In genomic region chr2:161316686-161317085, GRCh38 we compare ENCODE assay signal across 27 cellular contexts.
"Had no signal": no experiment of that assay in that cellular context is flagged by ENCODE, and none has a peak within 500 bp of the region (broad histone marks: within the 10 kb centered on the region; RNA-seq: fewer than 3 reads in every experiment).

No MANE protein-coding gene starts in this region.

- H3K9me3 ChIP-seq: Peyer's patch had no signal

- ATAC-seq: activated CD8-positive, alpha-beta memory T cell treated with anti-CD3 and anti-CD28 coated beads, Interleukin-2, amount 10 ng/mL, durations not matched to agents 7 days and 5 days; activated naive CD4-positive, alpha-beta T cell treated with anti-CD3 and anti-CD28 coated beads, Interleukin-2, amount 50 U/mL, for 72 hours; activated naive CD8-positive, alpha-beta T cell treated with anti-CD3 and anti-CD28 coated beads, Interleukin-2, amount 50 U/mL, for 24 hours; WTC11 had no signal

- H3K4me3 ChIP-seq: Peyer's patch had no signal

- H3K27me3 Mint-ChIP-seq: activated CD8-positive, alpha-beta memory T cell treated with anti-CD3 and anti-CD28 coated beads, Interleukin-2, amount 10 ng/mL, durations not matched to agents 7 days and 5 days; activated naive CD8-positive, alpha-beta T cell treated with anti-CD3 and anti-CD28 coated beads, Interleukin-2, amount 50 U/mL, for 24 hours; activated T-cell treated with anti-CD3 and anti-CD28 coated beads, Interleukin-2, amount 50 U/mL, for 24 hours; brain; central memory CD8-positive, alpha-beta T cell had no signal

- H3K4me1 ChIP-seq: Peyer's patch had no signal

- DNase-seq: activated CD4-positive, alpha-beta T cell treated with anti-CD3 and anti-CD28 coated beads for 48 hours; activated CD4-positive, alpha-beta T cell treated with anti-CD3 and anti-CD28 coated beads, Interleukin-2, amount 50 U/mL, for 4 hours; activated CD4-positive, CD25-positive, alpha-beta regulatory T cell treated with anti-CD3 and anti-CD28 coated beads, Interleukin-2, amount 50 U/mL, for 72 hours; activated CD8-positive, alpha-beta memory T cell treated with anti-CD3 and anti-CD28 coated beads, Interleukin-2, amount 10 ng/mL, durations not matched to agents 7 days and 5 days; activated effector memory CD4-positive, alpha-beta T cell treated with Interleukin-2 at 50 U/mL for 16 hours; activated naive CD4-positive, alpha-beta T cell treated with Interleukin-2 at 50 U/mL for 16 hours; activated naive CD8-positive, alpha-beta T cell treated with anti-CD3 and anti-CD28 coated beads, Interleukin-2, amount 50 U/mL, for 24 hours; activated T-cell treated with anti-CD3 and anti-CD28 coated beads, Interleukin-2, amount 50 U/mL, for 24 hours; amygdala; MM.1S; NCI-H1105 treated with DMSO at 0.1 percent for 48 hours; NCI-H1436 treated with DMSO at 0.1 percent for 48 hours; NCI-H187; NCI-H2081; NCI-H510A treated with DMSO at 0.1 percent for 48 hours; NCI-H69; NK-92 treated with Interleukin-12 subunit alpha and Interleukin-12 subunit beta, amount 100 ng/mL, for 24 hours; OCI-M1; Peyer's patch; SHP77 treated with DMSO at 0.1 percent for 48 hours; T-helper 9 cell had no signal

- H3K9me3 Mint-ChIP-seq: activated naive CD4-positive, alpha-beta T cell treated with anti-CD3 and anti-CD28 coated beads, Interleukin-2, amount 50 U/mL, for 72 hours; activated naive CD8-positive, alpha-beta T cell treated with anti-CD3 and anti-CD28 coated beads, Interleukin-2, amount 50 U/mL, for 24 hours; activated T-cell treated with anti-CD3 and anti-CD28 coated beads, Interleukin-2, amount 50 U/mL, for 24 hours; activated T-helper 1 cell treated with anti-CD3 and anti-CD28 coated beads, Interleukin-12 subunit alpha, Interleukin-12 subunit beta, Interleukin-2, Interleukin-4 antibody, amounts not matched to agents 30 ng/mL and 10 ng/mL and 1 ng/mL, durations not matched to agents 14 hours and 24 hours and 36 hours; brain; central memory CD8-positive, alpha-beta T cell; T-helper 1 cell treated with Interleukin-12 subunit alpha and Interleukin-12 subunit beta and Interleukin-4 antibody, amounts not matched to agents 30 μg/mL and 1 μg/mL, for 36 hours; WTC11 had no signal

- H3K27ac ChIP-seq: Peyer's patch had no signal

- H3K4me3 Mint-ChIP-seq: activated CD8-positive, alpha-beta memory T cell treated with anti-CD3 and anti-CD28 coated beads, Interleukin-2, amount 10 ng/mL, durations not matched to agents 7 days and 5 days; activated naive CD8-positive, alpha-beta T cell treated with anti-CD3 and anti-CD28 coated beads, Interleukin-2, amount 50 U/mL, for 24 hours; activated T-cell treated with anti-CD3 and anti-CD28 coated beads, Interleukin-2, amount 50 U/mL, for 24 hours; activated T-helper 1 cell treated with anti-CD3 and anti-CD28 coated beads, Interleukin-12 subunit alpha, Interleukin-12 subunit beta, Interleukin-2, Interleukin-4 antibody, amounts not matched to agents 30 ng/mL and 10 ng/mL and 1 ng/mL, durations not matched to agents 14 hours and 24 hours and 36 hours; central memory CD8-positive, alpha-beta T cell; T-helper 1 cell treated with Interleukin-12 subunit alpha and Interleukin-12 subunit beta and Interleukin-4 antibody, amounts not matched to agents 30 μg/mL and 1 μg/mL, for 36 hours; WTC11 had no signal

- H3K27me3 ChIP-seq: Peyer's patch had no signal

- H3K27ac Mint-ChIP-seq: activated CD8-positive, alpha-beta memory T cell treated with anti-CD3 and anti-CD28 coated beads, Interleukin-2, amount 10 ng/mL, durations not matched to agents 7 days and 5 days; activated naive CD4-positive, alpha-beta T cell treated with anti-CD3 and anti-CD28 coated beads, Interleukin-2, amount 50 U/mL, for 72 hours; activated naive CD8-positive, alpha-beta T cell treated with anti-CD3 and anti-CD28 coated beads, Interleukin-2, amount 50 U/mL, for 24 hours; activated T-cell treated with anti-CD3 and anti-CD28 coated beads, Interleukin-2, amount 50 U/mL, for 24 hours; activated T-helper 1 cell treated with anti-CD3 and anti-CD28 coated beads, Interleukin-12 subunit alpha, Interleukin-12 subunit beta, Interleukin-2, Interleukin-4 antibody, amounts not matched to agents 30 ng/mL and 10 ng/mL and 1 ng/mL, durations not matched to agents 14 hours and 24 hours and 36 hours; T-helper 1 cell treated with Interleukin-12 subunit alpha and Interleukin-12 subunit beta and Interleukin-4 antibody, amounts not matched to agents 30 μg/mL and 1 μg/mL, for 36 hours; WTC11 had no signal
